In the genomic region with DNA sequence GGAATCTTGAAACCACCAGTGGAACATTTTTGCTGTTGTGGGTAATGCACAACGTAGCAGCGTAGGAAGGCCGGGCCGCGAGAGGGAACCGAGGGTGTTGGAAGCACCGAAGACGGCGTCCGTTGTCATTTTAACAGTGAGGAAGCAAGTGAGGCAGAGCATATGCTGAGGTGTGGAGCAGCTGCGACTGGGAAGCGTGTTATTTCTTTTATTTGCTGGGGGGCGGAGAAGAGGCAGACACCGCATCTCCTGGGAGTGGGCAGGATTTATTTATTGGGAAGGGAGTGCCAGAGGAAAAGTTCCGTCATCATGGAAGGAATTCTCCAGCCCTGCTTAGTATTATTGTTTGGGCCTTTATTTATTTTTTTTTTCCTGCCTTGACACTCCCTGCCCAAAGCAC, we compare ENCODE assay signal across 13 cellular contexts.
A peak's percentile ranks its signal among the peaks of the same experiment; 100 is the strongest.
DNase-seq lines count a peak whose midpoint lies in the region; ATAC-seq and TF ChIP-seq lines count a peak whose summit lies in the region.
"Had no signal": no experiment of that assay in that cellular context is flagged by ENCODE, and none has a peak within 500 bp of the region (broad histone marks: within the 10 kb centered on the region; RNA-seq: fewer than 3 reads in every experiment).

No MANE protein-coding gene starts in this region.

- peak overlapping the region; percentile 55 for H3K9ac ChIP-seq in adipocyte (ENCODE audit: low read length)
- no peak overlapping the region for H3K9ac ChIP-seq in Karpas-422 (ENCODE audit: low read length)
- H3K9ac ChIP-seq: SK-N-SH had no signal

- H3K4me1 ChIP-seq in adipocyte (ENCODE audit: control insufficient read depth, insufficient read depth, low read length) (peaks cover 19% of the 10 kb centered on the region), gastroesophageal sphincter (peaks cover 11 to 83% (median 54%) of the 10 kb centered on the region in 3 donors), osteoblast (ENCODE audit: insufficient read depth, low read length) (no peaks in the 10 kb centered on the region), upper lobe of left lung (peaks cover 7 to 15% (median 9%) of the 10 kb centered on the region in 4 donors), Karpas-422 (ENCODE audit: low read length) (no peaks in the 10 kb centered on the region)
- H3K4me1 ChIP-seq: body of pancreas had no signal

- no peaks in the 10 kb centered on the region for H4K20me1 ChIP-seq in osteoblast (ENCODE audit: insufficient read depth, low read length)
- no peaks in the 10 kb centered on the region; the same call in 1 of the 2 replicates for H4K20me1 ChIP-seq in Karpas-422 (ENCODE audit: insufficient read depth, low read depth, low read length)

- no peaks in the 10 kb centered on the region for H3K9me2 ChIP-seq in Karpas-422 (replicated peaks; ENCODE audit: insufficient read depth, low read length)
- H3K9me2 ChIP-seq: SK-N-SH had no signal

- TF ChIP-seq CTCF in gastroesophageal sphincter (IDR thresholded peaks at IDR 0.05) (no peak), osteoblast (IDR thresholded peaks at IDR 0.05; ENCODE audit: extremely low read depth, low read depth, low read length) (no peak), upper lobe of left lung (IDR thresholded peaks at IDR 0.05) (no peak)

- no peaks in the 10 kb centered on the region for H3K36me3 Mint-ChIP-seq in activated T-helper 17 cell treated with anti-CD3 and anti-CD28 coated beads, Interleukin-2, amount 50 U/mL, for 72 hours (ENCODE audit: low read depth)
- H3K36me3 Mint-ChIP-seq: immature natural killer cell had no signal

- H3K4me3 Mint-ChIP-seq in activated T-helper 17 cell treated with anti-CD3 and anti-CD28 coated beads, Interleukin-2, amount 50 U/mL, for 72 hours = no peak overlapping the region
- H3K4me3 Mint-ChIP-seq: activated T-cell treated with anti-CD3 and anti-CD28 coated beads, Interleukin-2, amount 50 U/mL, for 72 hours; immature natural killer cell; naive thymus-derived CD4-positive, alpha-beta T cell had no signal

- H3K4me3 ChIP-seq in adipocyte (ENCODE audit: low read length) = peak overlapping the region; percentile 36
- peak overlapping the region in 1 of 2 donors; percentile 29 for H3K4me3 ChIP-seq in gastroesophageal sphincter
- H3K4me3 ChIP-seq in osteoblast (ENCODE audit: insufficient read depth, low read length) = no peak overlapping the region
- H3K4me3 ChIP-seq in upper lobe of left lung = peak overlapping the region in 1 of 4 donors; percentile 6
- no peak overlapping the region for H3K4me3 ChIP-seq in Karpas-422 (ENCODE audit: low read length)
- H3K4me3 ChIP-seq: body of pancreas had no signal

- no peaks in the 10 kb centered on the region for H3K36me3 ChIP-seq in adipocyte (ENCODE audit: control insufficient read depth, insufficient read depth, low read length, severe bottlenecking)
- no peaks in the 10 kb centered on the region for H3K36me3 ChIP-seq in gastroesophageal sphincter
- no peaks in the 10 kb centered on the region for H3K36me3 ChIP-seq in osteoblast (ENCODE audit: insufficient read depth, low read length)
- H3K36me3 ChIP-seq in upper lobe of left lung = no peaks in the 10 kb centered on the region
- H3K36me3 ChIP-seq in Karpas-422 (ENCODE audit: insufficient read depth, low read length) = no peaks in the 10 kb centered on the region

- DNase-seq in adipocyte (ENCODE audit: low read depth) (no peak), osteoblast (ENCODE audit: insufficient read length, low spot score, missing footprints) (peak; percentile 62), upper lobe of left lung (no peak), Karpas-422 (no peak)
- DNase-seq: activated T-cell treated with anti-CD3 and anti-CD28 coated beads, Interleukin-2, amount 50 U/mL, for 72 hours; immature natural killer cell; naive thymus-derived CD4-positive, alpha-beta T cell; SK-N-SH had no signal

- no peaks in the 10 kb centered on the region for H3K27me3 Mint-ChIP-seq in activated T-helper 17 cell treated with anti-CD3 and anti-CD28 coated beads, Interleukin-2, amount 50 U/mL, for 72 hours

- H3K79me2 ChIP-seq in osteoblast (ENCODE audit: insufficient read depth, low read length) = no peaks in the 10 kb centered on the region
- no peaks in the 10 kb centered on the region for H3K79me2 ChIP-seq in Karpas-422 (ENCODE audit: low read length)

- no peaks in the 10 kb centered on the region for H3K4me1 Mint-ChIP-seq in activated T-helper 17 cell treated with anti-CD3 and anti-CD28 coated beads, Interleukin-2, amount 50 U/mL, for 72 hours

- TF ChIP-seq POLR2A in gastroesophageal sphincter (IDR thresholded peaks at IDR 0.05) (no peak), upper lobe of left lung (IDR thresholded peaks at IDR 0.05) (no peak)

- peak overlapping the region; percentile 36 for H3K4me2 ChIP-seq in osteoblast (ENCODE audit: insufficient read depth, low read length)
- no peak overlapping the region for H3K4me2 ChIP-seq in Karpas-422 (ENCODE audit: low read depth, low read length, poor library complexity, severe bottlenecking)
- H3K4me2 ChIP-seq: SK-N-SH had no signal

- ATAC-seq in gastroesophageal sphincter = peak; percentile 31
- peak in 1 of 2 donors; percentile 76 for ATAC-seq in upper lobe of left lung (ENCODE audit: low FRiP score in 2 of 2)
- ATAC-seq in HG03439 (IDR thresholded peaks at IDR 0.05; ENCODE audit: unreplicated experiment) = no peak
- no peak for ATAC-seq in activated T-helper 17 cell treated with anti-CD3 and anti-CD28 coated beads, Interleukin-2, amount 50 U/mL, for 72 hours (replicated peaks)
- ATAC-seq: activated CD4-positive, CD25-positive, alpha-beta regulatory T cell treated with anti-CD3 and anti-CD28 coated beads, Interleukin-2, amount 50 U/mL, for 24 hours; activated T-cell treated with anti-CD3 and anti-CD28 coated beads, Interleukin-2, amount 50 U/mL, for 72 hours; naive thymus-derived CD4-positive, alpha-beta T cell had no signal

- H3K9me3 ChIP-seq in adipocyte (ENCODE audit: control insufficient read depth, low read length) (no peaks in the 10 kb centered on the region), gastroesophageal sphincter (no peaks in the 10 kb centered on the region), osteoblast (ENCODE audit: low read depth, low read length) (no peaks in the 10 kb centered on the region), upper lobe of left lung (no peaks in the 10 kb centered on the region), Karpas-422 (ENCODE audit: low read length) (no peaks in the 10 kb centered on the region)
- H3K9me3 ChIP-seq: body of pancreas, SK-N-SH had no signal

- H3K27me3 ChIP-seq in adipocyte (replicated peaks; ENCODE audit: control insufficient read depth, insufficient read depth, low read length) = no peaks in the 10 kb centered on the region
- H3K27me3 ChIP-seq in gastroesophageal sphincter = no peaks in the 10 kb centered on the region
- no peaks in the 10 kb centered on the region for H3K27me3 ChIP-seq in osteoblast (ENCODE audit: insufficient read depth, low read length)
- H3K27me3 ChIP-seq in upper lobe of left lung = no peaks in the 10 kb centered on the region
- H3K27me3 ChIP-seq in Karpas-422 (ENCODE audit: low read length) = no peaks in the 10 kb centered on the region
- H3K27me3 ChIP-seq: body of pancreas had no signal

- no peaks in the 10 kb centered on the region for H3K9me3 Mint-ChIP-seq in activated T-helper 17 cell treated with anti-CD3 and anti-CD28 coated beads, Interleukin-2, amount 50 U/mL, for 72 hours
- H3K9me3 Mint-ChIP-seq: activated T-cell treated with anti-CD3 and anti-CD28 coated beads, Interleukin-2, amount 50 U/mL, for 72 hours; immature natural killer cell had no signal

- WGBS in gastroesophageal sphincter (ENCODE audit: low coverage in 1 of 2), 2 donors = 12 to 20% methylated on average over 1 to 10 of the region's 15 CpGs
- WGBS in upper lobe of left lung, 2 donors = 59 to 70% methylated on average over 15 of the region's 15 CpGs

- H2AFZ ChIP-seq in osteoblast (ENCODE audit: low read length) = no peak overlapping the region
- no peak overlapping the region for H2AFZ ChIP-seq in Karpas-422 (ENCODE audit: low read length)

- H3K27ac ChIP-seq in gastroesophageal sphincter (peak overlapping the region; percentile 86 to 98 (median 94)), osteoblast (ENCODE audit: low read depth, low read length) (no peak overlapping the region), upper lobe of left lung (peak overlapping the region; percentile 4 to 50 (median 34)), Karpas-422 (ENCODE audit: low read length) (no peak overlapping the region)
- H3K27ac ChIP-seq: body of pancreas had no signal

- H3K27ac Mint-ChIP-seq in activated T-helper 17 cell treated with anti-CD3 and anti-CD28 coated beads, Interleukin-2, amount 50 U/mL, for 72 hours = no peak overlapping the region
- H3K27ac Mint-ChIP-seq: activated T-cell treated with anti-CD3 and anti-CD28 coated beads, Interleukin-2, amount 50 U/mL, for 72 hours; immature natural killer cell; naive thymus-derived CD4-positive, alpha-beta T cell had no signal

- no peak for TF ChIP-seq EP300 in gastroesophageal sphincter (IDR thresholded peaks at IDR 0.05)
- no peak for TF ChIP-seq EP300 in upper lobe of left lung (IDR thresholded peaks at IDR 0.05)

Comparison
In these comparisons a context has a peak if more than half of its experiments do, and no peak if none do; other contexts are left out.
1. H3K27ac ChIP-seq: peak in gastroesophageal sphincter (4 of 4) and upper lobe of left lung (4 of 4); none in osteoblast (single experiment) and Karpas-422 (single experiment).